In genomic region chr3:33438284-33438668, GRCh38 we compare ENCODE assay signal across 8 cellular contexts. TPM values are rescaled to one million over a fixed set of nuclear protein-coding genes. Genes with fewer than 3 reads are reported as not detected.
DNase-seq lines count a peak whose midpoint lies in the region; ATAC-seq and TF ChIP-seq lines count a peak whose summit lies in the region.

No MANE protein-coding gene starts in this region.

- peaks cover 6% of the 10 kb centered on the region for H3F3A ChIP-seq in DOHH2 (ENCODE audit: control insufficient read depth, insufficient read depth)

- H3K27ac Mint-ChIP-seq in chondrocyte (ENCODE audit: unreplicated experiment), result peak overlapping the region; percentile 89

- H3K36me3 ChIP-seq in DOHH2 (ENCODE audit: control insufficient read depth, low read length), result peaks cover 27% of the 10 kb centered on the region

- peaks cover 72% of the 10 kb centered on the region for H3K79me2 ChIP-seq in DOHH2 (ENCODE audit: control insufficient read depth, low read length)

- H3K27me3 Mint-ChIP-seq in chondrocyte (ENCODE audit: low read depth), result no peaks in the 10 kb centered on the region

- H3K27me3 ChIP-seq in DOHH2 (ENCODE audit: control insufficient read depth, low read length) (no peaks in the 10 kb centered on the region), mononuclear cell (ENCODE audit: insufficient read depth, low read length) (no peaks in the 10 kb centered on the region)

- H3K4me3 Mint-ChIP-seq in chondrocyte (ENCODE audit: unreplicated experiment), result peak overlapping the region; percentile 88

- H3K9me3 Mint-ChIP-seq in chondrocyte (ENCODE audit: low read depth), result no peaks in the 10 kb centered on the region

- H3K4me1 Mint-ChIP-seq in chondrocyte (ENCODE audit: low read depth), result peaks cover 58% of the 10 kb centered on the region

- H3K9me3 ChIP-seq in DOHH2 (ENCODE audit: control insufficient read depth, insufficient read depth, low read length), result no peaks in the 10 kb centered on the region
- H3K9me3 ChIP-seq in mononuclear cell (ENCODE audit: low read depth, low read length), result no peaks in the 10 kb centered on the region

- H3K4me3 ChIP-seq in DOHH2 (ENCODE audit: low read length) (peak overlapping the region; percentile 79), mononuclear cell (ENCODE audit: low read length) (peak overlapping the region; percentile 84)

- no peaks in the 10 kb centered on the region for H3K36me3 Mint-ChIP-seq in chondrocyte (ENCODE audit: low read depth)

- H3K4me1 ChIP-seq in DOHH2 (ENCODE audit: control insufficient read depth, low read length), result peaks cover 40% of the 10 kb centered on the region
- peaks cover 51% of the 10 kb centered on the region for H3K4me1 ChIP-seq in mononuclear cell (ENCODE audit: insufficient read depth, low read length)

- DNase-seq in MV-4-11 (lab: John Stamatoyannopoulos, UW) (peak; percentile 23), chondrocyte (ENCODE audit: low spot score) (no peak), NCI-H146 (lab: John Stamatoyannopoulos, UW) (no peak), cerebellum (ENCODE audit: low spot score) (no peak)

- peak overlapping the region; percentile 90; the same call in 1 of the 2 replicates for H3K27ac ChIP-seq in DOHH2 (ENCODE audit: low read depth, low read length)

- TF ChIP-seq CTCF in DOHH2 (IDR thresholded peaks at IDR 0.05; ENCODE audit: low read depth, low read length, poor library complexity, severe bottlenecking) (no peak), chondrocyte (IDR thresholded peaks at IDR 0.05) (no peak)

- no peaks in the 10 kb centered on the region for H3K9me2 ChIP-seq in DOHH2 (replicated peaks; ENCODE audit: control insufficient read depth, low read length)

- H3K4me2 ChIP-seq in DOHH2 (ENCODE audit: low read length), result peak overlapping the region; percentile 99

- ATAC-seq in GM18858 (IDR thresholded peaks at IDR 0.05; ENCODE audit: unreplicated experiment) (no peak), HG03139 (IDR thresholded peaks at IDR 0.05; ENCODE audit: unreplicated experiment) (no peak)

- peaks cover 36% of the 10 kb centered on the region for H4K20me1 ChIP-seq in DOHH2 (ENCODE audit: control insufficient read depth, insufficient read depth, low read depth, low read length)

RNA-seq across cellular contexts. Expression of gene UBP1, which starts 1.9 kb away (rescaled TPM):
- total RNA-seq in chondrocyte (60.6 to 61.8 TPM (median 60.9 TPM) in 3 replicates), mononuclear cell (93.8 TPM), cerebellum (70.9 TPM)
